Comparison of ENCODE assay signal across 8 cellular contexts in genomic region chr4:184534511-184535391, GRCh38.
DNase-seq lines count a peak whose midpoint lies in the region; ATAC-seq and TF ChIP-seq lines count a peak whose summit lies in the region.

No MANE protein-coding gene starts in this region.

- intact Hi-C loops in body of pancreas (cut with DNase I) = loop anchor here (10.0 kb wide), 1 partner anchor 60 kb away; the partner anchor contains the start of gene IRF2

- H3K4me3 Mint-ChIP-seq in naive B cell = peak overlapping the region; percentile 78 to 99 (median 86)

- H3K4me1 ChIP-seq in KMS-11 (ENCODE audit: low read depth, poor library complexity, severe bottlenecking) = peaks cover 75% of the 10 kb centered on the region
- peaks cover 22% of the 10 kb centered on the region for H3K4me1 ChIP-seq in body of pancreas

- H3K4me2 ChIP-seq in KMS-11 = peak overlapping the region; percentile 71

- peaks cover 6% of the 10 kb centered on the region for H3K79me2 ChIP-seq in KMS-11 (ENCODE audit: insufficient read depth, low read depth)

- WGBS in body of pancreas, 2 donors = 58 to 70% methylated on average over 5 of the region's 5 CpGs

- H3K4me3 ChIP-seq in KMS-11 (IDR thresholded peaks at IDR 0.05; ENCODE audit: insufficient read depth, low read depth, low read length) (no peak overlapping the region), body of pancreas (no peak overlapping the region)

- no peaks in the 10 kb centered on the region for H3K9me3 ChIP-seq in body of pancreas

- H3K27ac ChIP-seq in KMS-11 (peak overlapping the region; percentile 69), body of pancreas (peak overlapping the region in 2 of 4 donors; percentile 59 to 65)

- TF ChIP-seq POLR2A in body of pancreas (IDR thresholded peaks at IDR 0.05) = no peak

- H4K20me1 ChIP-seq in KMS-11 (ENCODE audit: insufficient read depth) = no peaks in the 10 kb centered on the region

- H3K27me3 Mint-ChIP-seq in naive B cell = no peaks in the 10 kb centered on the region

- DNase-seq in GF-D8 (lab: John Stamatoyannopoulos, UW) (peak; percentile 35), body of pancreas (no peak), naive B cell (peak; percentile 53), T1000 (lab: John Stamatoyannopoulos, UW) (no peak), NCI-H82 (lab: John Stamatoyannopoulos, UW) (no peak), left lobe of liver (ENCODE audit: low spot score) (no peak)

- TF ChIP-seq CTCF in KMS-11 (conservative IDR thresholded peaks at IDR 0.05; ENCODE audit: low read depth, low read length) = no peak
- no peak for TF ChIP-seq CTCF in body of pancreas (IDR thresholded peaks at IDR 0.05)

- peaks cover 62 to 78% (median 72%) of the 10 kb centered on the region in 3 donors for H3K4me1 Mint-ChIP-seq in naive B cell

- H3K36me3 ChIP-seq in KMS-11 (ENCODE audit: insufficient read depth) = no peaks in the 10 kb centered on the region
- H3K36me3 ChIP-seq in body of pancreas (replicated peaks in 1 of 2; ENCODE audit: insufficient read depth in 1 of 2, low read depth in 2 of 2) = no peaks in the 10 kb centered on the region

- ATAC-seq in GM21526 (IDR thresholded peaks at IDR 0.05; ENCODE audit: low FRiP score, unreplicated experiment) (peak; percentile 47), body of pancreas (peak; percentile 7), naive B cell (ENCODE audit: low read depth in 2 of 2) (peak; percentile 29 to 36), left lobe of liver (no peak)

- peak overlapping the region; percentile 24 for H2AFZ ChIP-seq in KMS-11 (ENCODE audit: low read depth)

- H3K27ac Mint-ChIP-seq in naive B cell = peak overlapping the region; percentile 71 to 100 (median 97)

- H3K27me3 ChIP-seq in KMS-11 (ENCODE audit: insufficient read depth, low read depth) (no peaks in the 10 kb centered on the region), body of pancreas (no peaks in the 10 kb centered on the region)

- H3K9ac ChIP-seq in KMS-11 = peak overlapping the region; percentile 7; the same call in 1 of the 2 replicates

- peaks cover 0 to 7% (median 3%) of the 10 kb centered on the region in 7 donors for H3K9me3 Mint-ChIP-seq in naive B cell

- no peaks in the 10 kb centered on the region for H3K36me3 Mint-ChIP-seq in naive B cell

Comparison
In these comparisons a context has a peak if more than half of its experiments do, and no peak if none do; other contexts are left out.
1. DNase-seq: peak in GF-D8 (single experiment) and naive B cell (single experiment); none in body of pancreas (0 of 4), T1000 (single experiment), NCI-H82 (single experiment) and left lobe of liver (single experiment).